In the genomic region with DNA sequence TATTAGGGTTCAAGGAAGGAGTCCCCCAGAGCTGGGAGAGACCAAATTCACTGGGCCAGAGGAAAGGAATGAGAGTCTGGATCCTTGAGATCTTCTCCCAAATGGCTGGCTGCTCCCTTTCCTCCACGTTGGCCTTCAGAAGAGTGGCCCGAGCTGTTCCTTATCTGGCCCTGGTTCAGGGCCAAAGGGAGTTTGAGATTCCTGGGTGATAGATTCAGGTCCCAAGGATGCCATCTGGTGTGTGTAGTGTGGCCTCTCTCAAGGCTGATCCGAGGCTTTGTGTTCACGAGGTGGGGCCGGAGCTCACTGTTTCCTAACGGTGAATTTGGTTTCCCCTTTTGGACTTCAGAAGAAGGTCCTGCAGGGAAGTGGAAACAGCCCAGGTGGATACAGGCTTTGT, we compare ENCODE assay signal across 38 cellular contexts. TPM values are rescaled to one million over a fixed set of nuclear protein-coding genes. Genes with fewer than 3 reads are reported as not detected.
"Had no signal": no experiment of that assay in that cellular context is flagged by ENCODE, and none has a peak within 500 bp of the region (broad histone marks: within the 10 kb centered on the region; RNA-seq: fewer than 3 reads in every experiment).

No MANE protein-coding gene starts in this region.

- H3K36me3 Mint-ChIP-seq: activated naive CD4-positive, alpha-beta T cell treated with anti-CD3 and anti-CD28 coated beads, Interleukin-2, amount 50 U/mL, for 24 hours; activated naive CD8-positive, alpha-beta T cell treated with anti-CD3 and anti-CD28 coated beads, Interleukin-2, amount 10 ng/mL, durations not matched to agents 7 days and 5 days; T-cell had no signal

- DNase-seq: activated CD4-positive, alpha-beta T cell treated with anti-CD3 and anti-CD28 coated beads, Interleukin-2, amount 10 ng/mL, durations not matched to agents 24 days and 14 days; activated CD4-positive, alpha-beta T cell treated with anti-CD3 and anti-CD28 coated beads, Interleukin-2, amount 50 U/mL, for 4 hours; activated CD4-positive, CD25-positive, alpha-beta regulatory T cell; activated CD8-positive, alpha-beta T cell treated with anti-CD3 and anti-CD28 coated beads for 36 hours; activated gamma-delta T cell; activated naive CD4-positive, alpha-beta T cell treated with Interleukin-2 at 50 U/mL for 16 hours; activated naive CD8-positive, alpha-beta T cell treated with anti-CD3 and anti-CD28 coated beads, Interleukin-2, amount 10 ng/mL, durations not matched to agents 7 days and 5 days; activated T-cell treated with anti-CD3 and anti-CD28 coated beads, Interleukin-2, amount 50 U/mL, for 1 hour; amygdala; NCI-H1105; NCI-H1417 treated with DMSO at 0.1 percent for 48 hours; NCI-H187 treated with DMSO at 0.1 percent for 48 hours; NCI-H2081; NCI-H2171 treated with DMSO at 0.1 percent for 48 hours; NCI-H2227 treated with DMSO at 0.1 percent for 48 hours; NCI-H446; NCI-H510A treated with DMSO at 0.1 percent for 48 hours; NCI-H526 treated with DMSO at 0.1 percent for 48 hours; NCI-H774; PC-9; SIG-M5; T-cell; T-helper 2 cell; T-helper 9 cell had no signal

- H3K36me3 ChIP-seq: ascending aorta, cardiac muscle cell had no signal

- ATAC-seq: activated CD8-positive, alpha-beta T cell treated with anti-CD3 and anti-CD28 coated beads for 36 hours; Right ventricle myocardium inferior; SK-N-SH treated with all-trans-retinoic acid at 6 μM for 48 hours; T-cell had no signal

- H3K27ac Mint-ChIP-seq: activated CD4-positive, alpha-beta T cell treated with anti-CD3 and anti-CD28 coated beads, Interleukin-2, amount 10 ng/mL, durations not matched to agents 24 days and 14 days; activated CD8-positive, alpha-beta T cell treated with anti-CD3 and anti-CD28 coated beads for 36 hours; activated naive CD4-positive, alpha-beta T cell treated with anti-CD3 and anti-CD28 coated beads, Interleukin-2, amount 50 U/mL, for 24 hours; activated naive CD8-positive, alpha-beta T cell treated with anti-CD3 and anti-CD28 coated beads, Interleukin-2, amount 10 ng/mL, durations not matched to agents 7 days and 5 days; activated T-helper 2 cell treated with anti-CD3 and anti-CD28 coated beads, Interferon-gamma antibody, Interleukin-2, Interleukin-4, amounts not matched to agents 10 μg/mL and 5 μg/mL and 100 μg/mL, durations not matched to agents 14 hours and 24 hours and 36 hours; T-cell had no signal

- H2AFZ ChIP-seq: PC-9 had no signal

- H3K4me1 ChIP-seq: ascending aorta had no signal

- H3K4me3 Mint-ChIP-seq: activated CD4-positive, alpha-beta T cell treated with anti-CD3 and anti-CD28 coated beads, Interleukin-2, amount 10 ng/mL, durations not matched to agents 24 days and 14 days; activated CD8-positive, alpha-beta T cell treated with anti-CD3 and anti-CD28 coated beads for 36 hours; activated naive CD4-positive, alpha-beta T cell treated with anti-CD3 and anti-CD28 coated beads, Interleukin-2, amount 50 U/mL, for 24 hours; activated naive CD8-positive, alpha-beta T cell treated with anti-CD3 and anti-CD28 coated beads, Interleukin-2, amount 10 ng/mL, durations not matched to agents 7 days and 5 days; central memory CD8-positive, alpha-beta T cell; T-cell had no signal

- H3K9me3 ChIP-seq: ascending aorta had no signal

- H3K27me3 ChIP-seq: ascending aorta had no signal

- H3K9me3 Mint-ChIP-seq: activated CD4-positive, alpha-beta T cell treated with anti-CD3 and anti-CD28 coated beads, Interleukin-2, amount 10 ng/mL, durations not matched to agents 24 days and 14 days; activated CD8-positive, alpha-beta T cell treated with anti-CD3 and anti-CD28 coated beads for 36 hours; activated naive CD4-positive, alpha-beta T cell treated with anti-CD3 and anti-CD28 coated beads, Interleukin-2, amount 50 U/mL, for 24 hours; activated naive CD8-positive, alpha-beta T cell treated with anti-CD3 and anti-CD28 coated beads, Interleukin-2, amount 10 ng/mL, durations not matched to agents 7 days and 5 days; activated T-helper 2 cell treated with anti-CD3 and anti-CD28 coated beads, Interferon-gamma antibody, Interleukin-2, Interleukin-4, amounts not matched to agents 10 μg/mL and 5 μg/mL and 100 μg/mL, durations not matched to agents 14 hours and 24 hours and 36 hours; central memory CD8-positive, alpha-beta T cell; T-cell had no signal

- H3K4me1 Mint-ChIP-seq: activated CD4-positive, alpha-beta T cell treated with anti-CD3 and anti-CD28 coated beads, Interleukin-2, amount 10 ng/mL, durations not matched to agents 24 days and 14 days; activated naive CD4-positive, alpha-beta T cell treated with anti-CD3 and anti-CD28 coated beads, Interleukin-2, amount 50 U/mL, for 24 hours; activated naive CD8-positive, alpha-beta T cell treated with anti-CD3 and anti-CD28 coated beads, Interleukin-2, amount 10 ng/mL, durations not matched to agents 7 days and 5 days; central memory CD8-positive, alpha-beta T cell; T-cell had no signal

- H3K4me2 ChIP-seq: PC-9 had no signal

- H3K27ac ChIP-seq: ascending aorta, cardiac muscle cell, PC-9, RWPE1, VCaP had no signal

- H3K4me3 ChIP-seq: ascending aorta, cardiac muscle cell, PC-9 had no signal

RNA-seq across cellular contexts. Expression of gene ABCC8, which starts 17.4 kb away (rescaled TPM):
- total RNA-seq: activated CD4-positive, alpha-beta T cell treated with anti-CD3 and anti-CD28 coated beads, Interleukin-2, amount 10 ng/mL, durations not matched to agents 24 days and 14 days; activated CD8-positive, alpha-beta memory T cell treated with anti-CD3 and anti-CD28 coated beads for 36 hours; activated CD8-positive, alpha-beta T cell treated with anti-CD3 and anti-CD28 coated beads for 36 hours; activated naive CD8-positive, alpha-beta T cell treated with anti-CD3 and anti-CD28 coated beads, Interleukin-2, amount 10 ng/mL, durations not matched to agents 7 days and 5 days; ascending aorta; M059J; OCI-LY7; PC-9; T-cell had no signal

RNA-seq across cellular contexts. Expression of gene USH1C, which starts 50.2 kb away (rescaled TPM):
- total RNA-seq: activated CD4-positive, alpha-beta T cell treated with anti-CD3 and anti-CD28 coated beads, Interleukin-2, amount 10 ng/mL, durations not matched to agents 24 days and 14 days; activated CD8-positive, alpha-beta memory T cell treated with anti-CD3 and anti-CD28 coated beads for 36 hours; activated CD8-positive, alpha-beta T cell treated with anti-CD3 and anti-CD28 coated beads for 36 hours; activated naive CD8-positive, alpha-beta T cell treated with anti-CD3 and anti-CD28 coated beads, Interleukin-2, amount 10 ng/mL, durations not matched to agents 7 days and 5 days; activated T-helper 2 cell treated with anti-CD3 and anti-CD28 coated beads, Interferon-gamma antibody, Interleukin-2, Interleukin-4, amounts not matched to agents 10 μg/mL and 5 μg/mL and 100 μg/mL, durations not matched to agents 14 hours and 24 hours and 36 hours; ascending aorta; M059J; OCI-LY7; PC-9; Right ventricle myocardium inferior; SK-MEL-5; T-cell had no signal
- polyA plus RNA-seq: cardiac muscle cell had no signal

RNA-seq across cellular contexts. Expression of gene OTOG, which starts 53.0 kb away (rescaled TPM):
- total RNA-seq: activated CD4-positive, alpha-beta T cell treated with anti-CD3 and anti-CD28 coated beads, Interleukin-2, amount 10 ng/mL, durations not matched to agents 24 days and 14 days; activated CD8-positive, alpha-beta memory T cell treated with anti-CD3 and anti-CD28 coated beads for 36 hours; activated CD8-positive, alpha-beta T cell treated with anti-CD3 and anti-CD28 coated beads for 36 hours; activated naive CD8-positive, alpha-beta T cell treated with anti-CD3 and anti-CD28 coated beads, Interleukin-2, amount 10 ng/mL, durations not matched to agents 7 days and 5 days; activated T-helper 2 cell treated with anti-CD3 and anti-CD28 coated beads, Interferon-gamma antibody, Interleukin-2, Interleukin-4, amounts not matched to agents 10 μg/mL and 5 μg/mL and 100 μg/mL, durations not matched to agents 14 hours and 24 hours and 36 hours; ascending aorta; M059J; OCI-LY7; PC-9; Right ventricle myocardium inferior; SK-MEL-5; T-cell had no signal
- polyA plus RNA-seq: adipose tissue, cardiac muscle cell had no signal
